9 cellular contexts compared by ENCODE assay signal in the genomic region with DNA sequence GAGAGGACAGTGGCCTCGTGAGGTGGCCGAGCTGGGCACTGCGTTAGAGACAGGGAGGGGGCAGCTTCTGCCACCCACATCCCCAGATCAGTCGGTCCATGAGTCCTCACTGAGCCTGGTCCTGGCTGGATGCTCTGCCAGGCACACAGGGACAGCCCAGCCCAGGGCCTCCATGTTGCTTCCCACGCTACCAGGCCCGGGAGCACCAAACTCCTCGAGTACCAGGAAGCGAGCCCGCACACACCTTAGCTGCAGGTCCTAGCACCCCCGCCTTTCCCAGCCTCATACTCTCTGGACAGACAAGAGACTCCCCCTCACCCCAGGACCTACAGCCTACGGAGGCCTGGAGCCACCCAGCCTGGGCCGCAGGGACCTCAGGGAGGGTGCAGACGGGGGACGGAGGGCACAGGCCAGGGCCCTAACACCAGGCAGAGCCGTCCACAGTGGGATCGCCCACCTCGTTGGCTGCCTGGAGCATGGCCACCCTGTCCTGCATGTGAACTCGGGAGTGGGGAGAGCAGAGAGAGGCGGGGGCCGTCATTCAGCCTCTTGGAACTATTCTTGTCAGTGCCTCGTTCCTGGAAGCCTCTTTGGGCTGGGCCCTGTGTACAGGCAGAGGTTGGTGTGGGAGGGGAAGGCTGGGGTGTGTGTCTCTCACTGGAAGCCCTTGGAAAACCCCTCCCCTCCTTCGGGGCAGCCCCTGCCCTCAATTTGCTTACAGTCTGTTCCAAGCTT.
DNase-seq lines count a peak whose midpoint lies in the region; ATAC-seq and TF ChIP-seq lines count a peak whose summit lies in the region.
"Had no signal": no experiment of that assay in that cellular context is flagged by ENCODE, and none has a peak within 500 bp of the region (broad histone marks: within the 10 kb centered on the region; RNA-seq: fewer than 3 reads in every experiment).

No MANE protein-coding gene starts in this region.

- H3K79me1 ChIP-seq in mesendoderm (ENCODE audit: low read length) = no peaks in the 10 kb centered on the region

- H3K4me1 Mint-ChIP-seq in CD4-positive, alpha-beta memory T cell = peaks cover 28 to 79% (median 51%) of the 10 kb centered on the region in 4 donors
- H3K4me1 Mint-ChIP-seq in activated CD8-positive, alpha-beta T cell treated with anti-CD3 and anti-CD28 coated beads for 36 hours (ENCODE audit: low read depth) = peaks cover 83% of the 10 kb centered on the region

- peak overlapping the region in 2 of 8 donors; percentile 15 to 39 for H3K4me3 Mint-ChIP-seq in CD4-positive, alpha-beta memory T cell
- no peak overlapping the region for H3K4me3 Mint-ChIP-seq in activated CD8-positive, alpha-beta T cell treated with anti-CD3 and anti-CD28 coated beads for 36 hours

- CTCF ChIA-PET in CD4-positive, alpha-beta memory T cell (lab: Charles Lee; ENCODE audit: partially characterized antibody) = interaction anchor here (1.4 to 2.5 kb wide), 2 partner anchors 14 to 34 kb away, joined by 5 to 58 read pairs; no protein-coding TSS in a partner anchor
- CTCF ChIA-PET in activated CD8-positive, alpha-beta T cell treated with anti-CD3 and anti-CD28 coated beads for 36 hours (lab: Charles Lee) = interaction anchor here (3.6 to 4.0 kb wide), 2 partner anchors 16 to 55 kb away, joined by 21 to 24 read pairs; no protein-coding TSS in a partner anchor
- CTCF ChIA-PET in HEK293T (lab: Yijun Ruan, JAX) = no interaction called here

- no peak overlapping the region for H3K18ac ChIP-seq in mesendoderm (ENCODE audit: low read length)

- H3K4ac ChIP-seq in mesendoderm (ENCODE audit: low read depth, low read length) = no peak overlapping the region

- no peak overlapping the region for H4K8ac ChIP-seq in mesendoderm (ENCODE audit: low read depth, low read length)

- H2BK120ac ChIP-seq in mesendoderm (ENCODE audit: low read depth, low read length) = no peak overlapping the region

- ATAC-seq in activated CD8-positive, alpha-beta T cell treated with anti-CD3 and anti-CD28 coated beads for 36 hours = no peak
- ATAC-seq: left colon had no signal

- no peaks in the 10 kb centered on the region for H3K27me3 ChIP-seq in CD4-positive, alpha-beta memory T cell (ENCODE audit: insufficient read depth, low read length)
- H3K27me3 ChIP-seq in mesendoderm (ENCODE audit: insufficient read depth, low read length, poor library complexity) (no peaks in the 10 kb centered on the region), SJCRH30 (no peaks in the 10 kb centered on the region)

- H3K79me2 ChIP-seq in mesendoderm (ENCODE audit: control insufficient read depth, insufficient read depth, low read length) = no peaks in the 10 kb centered on the region

- peak overlapping the region; percentile 61 to 99 (median 95) for H3K27ac Mint-ChIP-seq in CD4-positive, alpha-beta memory T cell
- H3K27ac Mint-ChIP-seq in activated CD8-positive, alpha-beta T cell treated with anti-CD3 and anti-CD28 coated beads for 36 hours = peak overlapping the region; percentile 94

- POLR2A ChIA-PET in CD4-positive, alpha-beta memory T cell (lab: Charles Lee; ENCODE audit: partially characterized antibody) = interaction anchor here (1.0 to 6.1 kb wide), 6 partner anchors 13 to 276 kb away, joined by 3 to 131 read pairs (median 52); a partner anchor contains a TSS
- POLR2A ChIA-PET in activated CD8-positive, alpha-beta T cell treated with anti-CD3 and anti-CD28 coated beads for 36 hours (lab: Charles Lee) = interaction anchor here (0.8 to 10.6 kb wide), 8 partner anchors 9 to 63 kb away, joined by 3 to 172 read pairs (median 11); no protein-coding TSS in a partner anchor
- POLR2A ChIA-PET in HEK293T (lab: Yijun Ruan, JAX) = no interaction called here

- no peak overlapping the region for H3K9ac ChIP-seq in mesendoderm (ENCODE audit: low read length)

- H3K9me3 ChIP-seq in CD4-positive, alpha-beta memory T cell (ENCODE audit: control insufficient read depth in 1 of 2, low read length in 2 of 2) = no peaks in the 10 kb centered on the region
- H3K9me3 ChIP-seq in SJCRH30 (replicated peaks) = no peaks in the 10 kb centered on the region

- no peak for DNase-seq in CD4-positive, alpha-beta memory T cell
- DNase-seq in activated CD8-positive, alpha-beta T cell treated with anti-CD3 and anti-CD28 coated beads for 36 hours = peak; percentile 55
- DNase-seq in mesendoderm (no peak), HEK293T (ENCODE audit: extremely low spot score) (no peak), SJCRH30 (no peak)
- no peak for DNase-seq in NK-92 treated with Interleukin-12 subunit alpha and Interleukin-12 subunit beta, amount 100 ng/mL, for 24 hours (lab: John Stamatoyannopoulos, UW)
- DNase-seq: left colon; stimulated activated naive CD4-positive, alpha-beta T cell had no signal

- H3K56ac ChIP-seq in mesendoderm (ENCODE audit: low read length) = peak overlapping the region; percentile 59

- peaks cover 71% of the 10 kb centered on the region for H3K4me1 ChIP-seq in CD4-positive, alpha-beta memory T cell (ENCODE audit: insufficient read depth, low read length)
- H3K4me1 ChIP-seq in mesendoderm (ENCODE audit: control insufficient read depth, low read depth, low read length) (peaks cover 13% of the 10 kb centered on the region), SJCRH30 (peaks cover 4% of the 10 kb centered on the region; the same call in 1 of the 2 replicates)

- H3K9me3 Mint-ChIP-seq in CD4-positive, alpha-beta memory T cell = no peaks in the 10 kb centered on the region
- peaks cover 3% of the 10 kb centered on the region for H3K9me3 Mint-ChIP-seq in activated CD8-positive, alpha-beta T cell treated with anti-CD3 and anti-CD28 coated beads for 36 hours

- in situ Hi-C loops in GM18951 (cut with MboI; ENCODE audit: low sequenced_read_pairs, unreplicated experiment) = no loop called here

- no peak for TF ChIP-seq CTCF in activated CD8-positive, alpha-beta T cell treated with anti-CD3 and anti-CD28 coated beads for 36 hours (IDR thresholded peaks at IDR 0.05)

- intact Hi-C loops in CD4-positive, alpha-beta memory T cell (cut with micrococcal nuclease) = no loop called here
- intact Hi-C loops in activated CD8-positive, alpha-beta T cell treated with anti-CD3 and anti-CD28 coated beads for 36 hours (cut with micrococcal nuclease) = no loop called here

- no CpG with 5 or more reads among the region's 22 CpGs for WGBS in mesendoderm (ENCODE audit: extremely low coverage, insufficient coverage, low lambda C conversion rate)

- no peaks in the 10 kb centered on the region for H3K36me3 Mint-ChIP-seq in CD4-positive, alpha-beta memory T cell
- peaks cover 5% of the 10 kb centered on the region for H3K36me3 Mint-ChIP-seq in activated CD8-positive, alpha-beta T cell treated with anti-CD3 and anti-CD28 coated beads for 36 hours (ENCODE audit: low read depth)

- no peak overlapping the region for H2AK5ac ChIP-seq in mesendoderm (ENCODE audit: low read length)

- H2BK15ac ChIP-seq in mesendoderm (replicated peaks; ENCODE audit: low read depth) = no peak overlapping the region

- H3K4me3 ChIP-seq in CD4-positive, alpha-beta memory T cell (ENCODE audit: low read length in 2 of 2) = no peak overlapping the region
- H3K4me3 ChIP-seq in mesendoderm (ENCODE audit: low read length) = no peak overlapping the region
- H3K4me3 ChIP-seq in SJCRH30 = no peak overlapping the region

- no peak overlapping the region for H3K23ac ChIP-seq in mesendoderm (ENCODE audit: low read length)

- no peak overlapping the region for H4K5ac ChIP-seq in mesendoderm (ENCODE audit: low read length)

- H3K27me3 Mint-ChIP-seq in CD4-positive, alpha-beta memory T cell = no peaks in the 10 kb centered on the region
- H3K27me3 Mint-ChIP-seq in activated CD8-positive, alpha-beta T cell treated with anti-CD3 and anti-CD28 coated beads for 36 hours = no peaks in the 10 kb centered on the region

- H2BK5ac ChIP-seq in mesendoderm (ENCODE audit: low read length) = peak overlapping the region; percentile 30

- peak; percentile 9 for TF ChIP-seq POLR2A in GM18951 (IDR thresholded peaks at IDR 0.05; ENCODE audit: extremely low read depth, insufficient read depth, insufficient read length)

- peak overlapping the region; percentile 99 for H3K27ac ChIP-seq in CD4-positive, alpha-beta memory T cell (ENCODE audit: low read depth, low read length)
- H3K27ac ChIP-seq in mesendoderm (ENCODE audit: low read depth, low read length) (no peak overlapping the region), SJCRH30 (no peak overlapping the region)

- no peaks in the 10 kb centered on the region for H3K36me3 ChIP-seq in CD4-positive, alpha-beta memory T cell (ENCODE audit: insufficient read depth, low read length)
- no peaks in the 10 kb centered on the region for H3K36me3 ChIP-seq in mesendoderm (ENCODE audit: control insufficient read depth, insufficient read depth, low read length)
- no peaks in the 10 kb centered on the region for H3K36me3 ChIP-seq in SJCRH30

- no peak overlapping the region for H3K4me2 ChIP-seq in mesendoderm (ENCODE audit: low read length)

TF ChIP-seq in HEK293T, 16 proteins besides CTCF, POLR2A, EP300 and RAD21:
- TF ChIP-seq L3MBTL2 (conservative IDR thresholded peaks at IDR 0.05) (no peak), HDGF (IDR thresholded peaks at IDR 0.05; ENCODE audit: borderline replicate concordance) (no peak), NFRKB (IDR thresholded peaks at IDR 0.05) (no peak), BHLHE40 (IDR thresholded peaks at IDR 0.05; ENCODE audit: borderline replicate concordance) (no peak), LEF1 (IDR thresholded peaks at IDR 0.05; ENCODE audit: borderline replicate concordance) (no peak), ARNT (IDR thresholded peaks at IDR 0.05) (no peak), FOXA1 (IDR thresholded peaks at IDR 0.05) (no peak), ELF4 (IDR thresholded peaks at IDR 0.05) (no peak), ZNF384 (IDR thresholded peaks at IDR 0.05) (no peak)
